In genomic region chr11:120785576-120785975, GRCh38 we compare ENCODE assay signal across 24 cellular contexts.
"Had no signal": no experiment of that assay in that cellular context is flagged by ENCODE, and none has a peak within 500 bp of the region (broad histone marks: within the 10 kb centered on the region; RNA-seq: fewer than 3 reads in every experiment).

No MANE protein-coding gene starts in this region.

- H3K4me3 Mint-ChIP-seq: activated CD4-positive, alpha-beta memory T cell treated with anti-CD3 and anti-CD28 coated beads for 36 hours; activated CD4-positive, alpha-beta T cell treated with anti-CD3 and anti-CD28 coated beads, Interleukin-2, amount 10 ng/mL, durations not matched to agents 7 days and 5 days; activated T-cell treated with anti-CD3 and anti-CD28 coated beads, Interleukin-2, amount 50 U/mL, for 4 hours; T-helper 17 cell had no signal

- DNase-seq: activated CD4-positive, alpha-beta memory T cell treated with anti-CD3 and anti-CD28 coated beads for 36 hours; activated CD4-positive, alpha-beta T cell treated with anti-CD3 and anti-CD28 coated beads, Interleukin-2, amount 10 ng/mL, durations not matched to agents 7 days and 5 days; activated CD4-positive, CD25-positive, alpha-beta regulatory T cell; activated CD8-positive, alpha-beta memory T cell treated with anti-CD3 and anti-CD28 coated beads for 24 hours; activated effector memory CD4-positive, alpha-beta T cell treated with anti-CD3 and anti-CD28 coated beads, Interleukin-2, amount 50 U/mL, for 16 hours; activated naive CD4-positive, alpha-beta T cell treated with Interleukin-2 at 50 U/mL for 16 hours; activated T-cell treated with anti-CD3 and anti-CD28 coated beads, Interleukin-2, amount 50 U/mL, for 4 hours; brain microvascular endothelial cell; caudate nucleus; MG63; MV-4-11; NCI-H1092 treated with DMSO at 0.1 percent for 48 hours; NCI-H1417 treated with DMSO at 0.1 percent for 48 hours; NCI-H1694; NCI-H2029 treated with DMSO at 0.1 percent for 48 hours; NCI-H446; NCI-H524; NCI-H774; NK-92 treated with Interleukin-12 subunit alpha and Interleukin-12 subunit beta, amount 100 ng/mL, for 24 hours; Peyer's patch; SHP77 treated with DMSO at 0.1 percent for 48 hours; T-helper 17 cell; T-helper 9 cell had no signal

- H3K9me3 Mint-ChIP-seq: activated CD4-positive, alpha-beta memory T cell treated with anti-CD3 and anti-CD28 coated beads for 36 hours; activated CD4-positive, alpha-beta T cell treated with anti-CD3 and anti-CD28 coated beads, Interleukin-2, amount 10 ng/mL, durations not matched to agents 7 days and 5 days; activated naive CD4-positive, alpha-beta T cell treated with anti-CD3 and anti-CD28 coated beads, Interleukin-2, amount 50 U/mL, for 72 hours; activated T-cell treated with anti-CD3 and anti-CD28 coated beads, Interleukin-2, amount 50 U/mL, for 4 hours had no signal

- H3K36me3 ChIP-seq: brain microvascular endothelial cell, MG63, Peyer's patch had no signal

- H3K27me3 Mint-ChIP-seq: activated CD4-positive, alpha-beta T cell treated with anti-CD3 and anti-CD28 coated beads, Interleukin-2, amount 10 ng/mL, durations not matched to agents 7 days and 5 days had no signal

- H3K36me3 Mint-ChIP-seq: activated CD4-positive, alpha-beta memory T cell treated with anti-CD3 and anti-CD28 coated beads for 36 hours; activated naive CD4-positive, alpha-beta T cell treated with anti-CD3 and anti-CD28 coated beads, Interleukin-2, amount 50 U/mL, for 72 hours had no signal

- ATAC-seq: activated naive CD4-positive, alpha-beta T cell treated with anti-CD3 and anti-CD28 coated beads, Interleukin-2, amount 50 U/mL, for 72 hours; activated T-cell treated with anti-CD3 and anti-CD28 coated beads, Interleukin-2, amount 50 U/mL, for 4 hours; T-helper 17 cell had no signal

- H3K27ac Mint-ChIP-seq: activated CD4-positive, alpha-beta memory T cell treated with anti-CD3 and anti-CD28 coated beads for 36 hours; activated CD4-positive, alpha-beta T cell treated with anti-CD3 and anti-CD28 coated beads, Interleukin-2, amount 10 ng/mL, durations not matched to agents 7 days and 5 days; activated naive CD4-positive, alpha-beta T cell treated with anti-CD3 and anti-CD28 coated beads, Interleukin-2, amount 50 U/mL, for 72 hours; T-helper 17 cell had no signal

- H3K4me1 ChIP-seq: Peyer's patch had no signal

- H3K9me3 ChIP-seq: MG63, Peyer's patch had no signal

- H3K4me3 ChIP-seq: MG63, Peyer's patch had no signal

- H3K4me1 Mint-ChIP-seq: activated CD4-positive, alpha-beta T cell treated with anti-CD3 and anti-CD28 coated beads, Interleukin-2, amount 10 ng/mL, durations not matched to agents 7 days and 5 days had no signal

- H3K27me3 ChIP-seq: brain microvascular endothelial cell, MG63, Peyer's patch had no signal

- H3K27ac ChIP-seq: brain microvascular endothelial cell, Peyer's patch had no signal
